Comparison of ENCODE assay signal across 1 cellular context in the genomic region with DNA sequence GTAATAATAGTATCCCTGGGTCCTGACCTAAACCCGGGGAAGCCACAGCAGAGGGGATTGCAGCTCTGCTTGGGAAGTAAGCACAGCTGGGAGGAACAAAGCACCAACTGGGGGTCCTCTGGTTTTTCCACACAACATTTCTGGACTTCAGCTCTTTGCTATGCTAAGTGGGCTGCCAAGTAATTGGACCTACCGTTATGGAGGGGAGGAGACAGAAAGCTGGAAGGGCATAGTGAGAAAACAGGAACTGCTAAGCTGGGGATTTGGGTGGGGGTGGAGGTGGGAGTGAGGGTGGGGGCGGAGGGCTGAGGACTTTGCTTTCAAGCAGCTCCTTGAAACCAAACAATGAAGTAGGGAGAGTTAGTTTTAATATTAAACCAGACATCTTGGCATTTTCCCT.
TF ChIP-seq lines count a peak whose summit lies in the region.

No MANE protein-coding gene starts in this region.

TF ChIP-seq in GM23338, 12 proteins besides CTCF, POLR2A, EP300 and RAD21 (continued from another document):
- TF ChIP-seq ZNF331 (CRISPR knock-in tag; IDR thresholded peaks at IDR 0.05; ENCODE audit: low read depth) (no peak), POLR2AphosphoS5 (IDR thresholded peaks at IDR 0.05; ENCODE audit: low read depth) (no peak)
